Comparison of ENCODE assay signal across 17 cellular contexts in genomic region chr3:167626490-167626889, GRCh38. TPM values are rescaled to one million over a fixed set of nuclear protein-coding genes. Genes with fewer than 3 reads are reported as not detected.
"Had no signal": no experiment of that assay in that cellular context is flagged by ENCODE, and none has a peak within 500 bp of the region (broad histone marks: within the 10 kb centered on the region; RNA-seq: fewer than 3 reads in every experiment).

No MANE protein-coding gene starts in this region.

- ATAC-seq: effector memory CD8-positive, alpha-beta T cell; left lobe of liver; naive thymus-derived CD4-positive, alpha-beta T cell had no signal

- H3K36me3 ChIP-seq: ovary, suprapubic skin, upper lobe of left lung had no signal

- H3K9me3 ChIP-seq: ovary, suprapubic skin, upper lobe of left lung had no signal

- H3K4me3 ChIP-seq: ovary, suprapubic skin, upper lobe of left lung had no signal

- DNase-seq: activated CD4-positive, CD25-positive, alpha-beta regulatory T cell treated with anti-CD3 and anti-CD28 coated beads, Interleukin-2, amount 50 U/mL, for 72 hours; activated naive CD4-positive, alpha-beta T cell; activated naive CD8-positive, alpha-beta T cell treated with anti-CD3 and anti-CD28 coated beads, Interleukin-2, amount 10 ng/mL, durations not matched to agents 7 days and 5 days; effector memory CD8-positive, alpha-beta T cell; islet precursor cell; mammary epithelial cell; naive thymus-derived CD4-positive, alpha-beta T cell; ovary; stimulated activated CD4-positive, alpha-beta T cell treated with anti-CD3 and anti-CD28 coated beads, Interleukin-15, amount 100 ng/mL, for 24 hours; stimulated activated CD4-positive, alpha-beta T cell treated with anti-CD3 and anti-CD28 coated beads, Interleukin-4, amount 100 ng/mL, for 24 hours; T-helper 1 cell; upper lobe of left lung had no signal

- H3K4me1 ChIP-seq: suprapubic skin, upper lobe of left lung had no signal

- H3K27ac ChIP-seq: epithelial cell of prostate, ovary, suprapubic skin, upper lobe of left lung had no signal

- H3K27me3 ChIP-seq: ovary, suprapubic skin, upper lobe of left lung had no signal

RNA-seq across cellular contexts. Expression of gene WDR49, which starts 27.3 kb away (rescaled TPM):
- total RNA-seq: activated CD8-positive, alpha-beta memory T cell treated with anti-CD3 and anti-CD28 coated beads for 36 hours; activated T-helper 1 cell treated with anti-CD3 and anti-CD28 coated beads, Interleukin-12 subunit alpha, Interleukin-12 subunit beta, Interleukin-2, Interleukin-4 antibody, amounts not matched to agents 30 ng/mL and 10 ng/mL and 1 ng/mL, durations not matched to agents 14 hours and 24 hours and 36 hours; left lobe of liver; suprapubic skin had no signal
